In the genomic region with DNA sequence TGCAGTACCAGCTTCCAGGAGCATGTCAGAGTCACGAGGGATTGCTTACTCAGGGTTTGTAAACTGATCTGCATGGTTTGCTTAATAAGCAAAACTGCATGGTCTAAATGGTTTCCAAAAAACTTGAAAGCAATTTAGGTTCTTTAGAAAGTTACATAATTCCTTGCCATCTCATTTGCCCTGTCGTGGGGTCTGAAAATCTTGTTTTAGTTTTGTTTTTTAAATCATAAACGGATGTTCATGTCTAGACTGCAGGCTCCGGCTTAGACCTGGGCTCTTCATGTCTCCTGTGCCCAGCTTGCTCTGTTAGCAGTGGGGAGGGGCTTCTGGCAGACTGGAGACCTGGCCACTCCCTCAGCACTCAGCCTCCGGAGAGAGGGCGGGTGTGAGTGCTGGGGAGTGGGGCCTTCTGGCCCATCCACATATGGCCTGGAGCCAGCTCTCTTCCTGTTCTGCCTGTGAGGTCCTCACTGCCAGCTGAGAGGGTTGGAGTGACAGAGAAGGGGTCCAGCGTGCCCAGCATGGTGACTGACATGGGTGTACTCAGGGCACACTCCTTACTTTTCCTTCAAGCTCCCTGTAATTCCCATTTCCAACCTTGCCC, we compare ENCODE assay signal across 11 cellular contexts. TPM values are rescaled to one million over a fixed set of nuclear protein-coding genes. Genes with fewer than 3 reads are reported as not detected.
DNase-seq lines count a peak whose midpoint lies in the region; ATAC-seq, FAIRE-seq and TF ChIP-seq lines count a peak whose summit lies in the region.
"Had no signal": no experiment of that assay in that cellular context is flagged by ENCODE, and none has a peak within 500 bp of the region (broad histone marks: within the 10 kb centered on the region; RNA-seq: fewer than 3 reads in every experiment).

No MANE protein-coding gene starts in this region.

- peaks cover 10% of the 10 kb centered on the region for H3K4me1 Mint-ChIP-seq in endodermal cell

- H3K36me3 ChIP-seq in HUES48 (ENCODE audit: control insufficient read depth, insufficient read depth, low read length), result no peaks in the 10 kb centered on the region
- no peaks in the 10 kb centered on the region for H3K36me3 ChIP-seq in endodermal cell (ENCODE audit: control insufficient read depth, insufficient read depth, low read length)

- H3K4me3 Mint-ChIP-seq in endodermal cell, result no peak overlapping the region
- H3K4me3 Mint-ChIP-seq: activated CD4-positive, alpha-beta T cell treated with anti-CD3 and anti-CD28 coated beads, Interleukin-2, amount 10 ng/mL, durations not matched to agents 24 days and 14 days had no signal

- in situ Hi-C loops in ACHN (cut with HindIII; ENCODE audit: low pct_ligation_motif_present, low pct_unique_long_range_greater_than_20kb, low sequenced_read_pairs), result no loop called here

- H3K27me3 ChIP-seq in HUES48 (ENCODE audit: control insufficient read depth, insufficient read depth, low read length) (no peaks in the 10 kb centered on the region), endodermal cell (ENCODE audit: control insufficient read depth, insufficient read depth, low read length, poor library complexity, severe bottlenecking) (no peaks in the 10 kb centered on the region)

- no peaks in the 10 kb centered on the region for H3K9me3 Mint-ChIP-seq in endodermal cell
- H3K9me3 Mint-ChIP-seq: activated CD4-positive, alpha-beta T cell treated with anti-CD3 and anti-CD28 coated beads, Interleukin-2, amount 10 ng/mL, durations not matched to agents 24 days and 14 days had no signal

- TF ChIP-seq CTCF in endodermal cell (conservative IDR thresholded peaks at IDR 0.05), result no peak
- no peak for TF ChIP-seq CTCF in retinal pigment epithelial cell (conservative IDR thresholded peaks at IDR 0.05; ENCODE audit: low read depth, low read length)

- ATAC-seq in GM18511 (IDR thresholded peaks at IDR 0.05; ENCODE audit: unreplicated experiment), result no peak

- no peak overlapping the region for H3K27ac Mint-ChIP-seq in endodermal cell
- H3K27ac Mint-ChIP-seq: activated CD4-positive, alpha-beta T cell treated with anti-CD3 and anti-CD28 coated beads, Interleukin-2, amount 10 ng/mL, durations not matched to agents 24 days and 14 days had no signal

- H3K9ac ChIP-seq in HUES48 (ENCODE audit: low read depth, low read length) (no peak overlapping the region), endodermal cell (ENCODE audit: extremely low read depth, low read length, poor library complexity, severe bottlenecking) (no peak overlapping the region)

- peak; percentile 61 to 82 for DNase-seq in NCI-H524 (lab: John Stamatoyannopoulos, UW)
- peak; percentile 88 for DNase-seq in endodermal cell
- peak; percentile 68 for DNase-seq in retinal pigment epithelial cell (ENCODE audit: low read depth)
- no peak for DNase-seq in pons (ENCODE audit: low spot score)
- no peak for DNase-seq in frontal cortex (ENCODE audit: low spot score in 2 of 2)
- DNase-seq in ACHN, result no peak
- DNase-seq: activated CD4-positive, alpha-beta T cell treated with anti-CD3 and anti-CD28 coated beads, Interleukin-2, amount 10 ng/mL, durations not matched to agents 24 days and 14 days had no signal

- no peaks in the 10 kb centered on the region for H3K9me3 ChIP-seq in HUES48 (ENCODE audit: control insufficient read depth, insufficient read depth, low read length)
- H3K9me3 ChIP-seq in endodermal cell (ENCODE audit: control insufficient read depth, low read length), result no peaks in the 10 kb centered on the region

- peak overlapping the region; percentile 32 for H3K27ac ChIP-seq in HUES48 (ENCODE audit: low read depth, low read length)
- no peak overlapping the region for H3K27ac ChIP-seq in endodermal cell (ENCODE audit: low read depth, low read length)

- H3K36me3 Mint-ChIP-seq in endodermal cell (ENCODE audit: low read depth), result no peaks in the 10 kb centered on the region

- H3K4me3 ChIP-seq in HUES48 (ENCODE audit: low read depth, low read length) (no peak overlapping the region), endodermal cell (ENCODE audit: low read length) (no peak overlapping the region), retinal pigment epithelial cell (ENCODE audit: low read length) (no peak overlapping the region)
- H3K4me3 ChIP-seq: skin epidermis had no signal

- peaks cover 1% of the 10 kb centered on the region for H3K27me3 Mint-ChIP-seq in endodermal cell (ENCODE audit: insufficient read depth)

- 17 to 40% methylated on average over 1 to 7 of the region's 7 CpGs for WGBS in endodermal cell (ENCODE audit: insufficient coverage in 1 of 2, insufficient read length in 1 of 2), 2 experiments

- H3K4me1 ChIP-seq in HUES48 (ENCODE audit: control insufficient read depth, insufficient read depth, low read length), result peaks cover 17% of the 10 kb centered on the region
- no peaks in the 10 kb centered on the region for H3K4me1 ChIP-seq in endodermal cell (ENCODE audit: control insufficient read depth, insufficient read depth, low read length)

- no peak for FAIRE-seq in frontal cortex (lab: Jason Lieb, UNC)

RNA-seq across cellular contexts. Expression of a gene that starts 17.5 kb away (rescaled TPM):
- total RNA-seq in endodermal cell, result not detected
- not detected for polyA plus RNA-seq in endodermal cell (2013, experiment 1 of 2)
- polyA plus RNA-seq in endodermal cell (2013, experiment 2 of 2), result not detected
- total RNA-seq in frontal cortex, result not detected
- total RNA-seq: epithelial cell of proximal tubule had no signal

Comparison
In these comparisons a context has a peak if more than half of its experiments do, and no peak if none do; other contexts are left out.
1. DNase-seq: peak in NCI-H524 (2 of 2), endodermal cell (single experiment) and retinal pigment epithelial cell (single experiment); none in pons (single experiment), frontal cortex (0 of 2) and ACHN (single experiment).